3 cellular contexts compared by ENCODE assay signal in the genomic region with DNA sequence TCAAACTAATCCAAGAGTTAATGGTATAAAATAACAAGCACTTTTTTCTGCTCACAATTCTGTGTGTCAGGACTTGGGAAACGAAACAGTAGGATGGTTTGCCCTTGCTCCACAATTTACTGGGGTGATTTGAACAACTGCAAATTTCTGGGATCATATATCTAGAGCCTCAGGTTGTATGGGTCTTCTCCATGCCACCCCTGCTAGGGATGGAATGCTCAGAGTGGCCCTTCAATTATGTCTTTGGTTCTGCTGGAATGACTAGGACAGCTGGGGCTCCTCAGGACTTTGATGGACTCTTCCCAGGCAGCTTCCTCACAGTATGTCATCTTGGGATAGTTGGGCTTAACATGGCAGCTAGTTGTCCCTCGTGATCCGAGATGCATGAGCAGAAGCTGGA.
"Had no signal": no experiment of that assay in that cellular context is flagged by ENCODE, and none has a peak within 500 bp of the region (broad histone marks: within the 10 kb centered on the region; RNA-seq: fewer than 3 reads in every experiment).

No MANE protein-coding gene starts in this region.

- DNase-seq: GDM1, GF-D8 had no signal

- H3K4me3 ChIP-seq: GM12878 had no signal
